In the genomic region with DNA sequence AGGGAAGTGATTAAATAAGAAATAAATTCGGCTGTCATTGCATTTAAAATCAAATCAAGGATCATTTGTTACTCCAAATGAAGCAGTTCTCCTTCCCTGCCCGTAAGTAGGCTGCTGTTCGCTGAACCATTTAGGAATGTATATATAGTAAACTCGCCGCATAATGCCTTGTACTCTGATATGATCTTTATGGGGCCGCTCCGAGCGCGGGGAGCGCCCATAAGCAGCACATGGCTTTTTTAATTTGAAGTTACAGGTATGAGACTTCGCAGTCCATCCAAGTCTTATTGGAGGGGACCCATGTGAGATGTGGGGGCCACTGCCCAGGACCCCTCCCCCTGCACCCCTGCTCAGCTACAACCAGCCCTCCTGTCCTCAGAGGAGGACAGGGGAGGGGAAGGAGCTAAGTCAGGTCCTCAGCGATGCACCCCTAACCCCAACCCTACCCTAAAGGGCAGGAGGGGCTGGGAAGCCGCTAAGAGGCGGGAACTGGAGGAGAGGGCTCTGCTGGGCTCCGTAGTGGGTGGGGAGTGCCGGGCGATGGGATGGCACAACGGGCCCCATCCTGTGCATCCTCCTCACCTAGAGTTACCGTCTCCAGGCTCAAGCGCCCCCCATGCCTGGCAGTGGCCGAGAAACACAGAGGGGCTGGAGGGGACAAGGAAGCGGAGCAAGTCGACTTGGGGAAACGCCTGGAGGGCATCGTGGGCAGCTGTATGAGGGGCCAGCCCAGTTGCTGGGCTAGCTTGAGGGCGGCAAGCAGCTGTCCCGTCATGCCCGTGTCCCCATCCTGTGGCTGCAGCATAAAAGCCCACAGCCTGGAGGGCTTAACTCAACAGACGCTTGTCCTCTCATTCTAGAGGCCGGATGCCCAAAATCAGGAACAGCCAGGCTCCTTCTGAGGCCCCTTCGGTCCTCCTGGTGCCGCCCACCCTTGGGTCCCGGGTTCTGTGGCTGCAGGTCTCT, we compare ENCODE assay signal across 1 cellular context.
TF ChIP-seq lines count a peak whose summit lies in the region.

No MANE protein-coding gene starts in this region.

TF ChIP-seq in IMR-90, 13 proteins besides CTCF, POLR2A, EP300 and RAD21:
- no peak for TF ChIP-seq BHLHE40 (IDR thresholded peaks at IDR 0.05; ENCODE audit: low read depth, low read length)
- no peak for TF ChIP-seq RCOR1 (IDR thresholded peaks at IDR 0.05; ENCODE audit: insufficient replicate concordance, low read length)
- no peak for TF ChIP-seq RFX5 (IDR thresholded peaks at IDR 0.05; ENCODE audit: low read depth, low read length)
- TF ChIP-seq FOS (IDR thresholded peaks at IDR 0.05; ENCODE audit: low read depth, low read length) = no peak
- TF ChIP-seq SMC3 (IDR thresholded peaks at IDR 0.05; ENCODE audit: low read depth, low read length) = no peak
- TF ChIP-seq, protein P1, sequence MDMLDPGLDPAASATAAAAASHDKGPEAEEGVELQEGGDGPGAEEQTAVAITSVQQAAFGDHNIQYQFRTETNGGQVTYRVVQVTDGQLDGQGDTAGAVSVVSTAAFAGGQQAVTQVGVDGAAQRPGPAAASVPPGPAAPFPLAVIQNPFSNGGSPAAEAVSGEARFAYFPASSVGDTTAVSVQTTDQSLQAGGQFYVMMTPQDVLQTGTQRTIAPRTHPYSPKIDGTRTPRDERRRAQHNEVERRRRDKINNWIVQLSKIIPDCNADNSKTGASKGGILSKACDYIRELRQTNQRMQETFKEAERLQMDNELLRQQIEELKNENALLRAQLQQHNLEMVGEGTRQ (IDR thresholded peaks at IDR 0.05; ENCODE audit: low read depth, low read length) = no peak
- TF ChIP-seq CHD1 (IDR thresholded peaks at IDR 0.05; ENCODE audit: low read depth, low read length) = no peak
- no peak for TF ChIP-seq MAZ (IDR thresholded peaks at IDR 0.05; ENCODE audit: borderline replicate concordance, low read depth, low read length)
- no peak for TF ChIP-seq MAFK (IDR thresholded peaks at IDR 0.05; ENCODE audit: low read depth, low read length)
